ENCODE assay signal across 20 cellular contexts in genomic region chr2:167510071-167510759, GRCh38.
DNase-seq lines count a peak whose midpoint lies in the region; ATAC-seq and TF ChIP-seq lines count a peak whose summit lies in the region.
"Had no signal": no experiment of that assay in that cellular context is flagged by ENCODE, and none has a peak within 500 bp of the region (broad histone marks: within the 10 kb centered on the region; RNA-seq: fewer than 3 reads in every experiment).

No MANE protein-coding gene starts in this region.

- TF ChIP-seq EP300 in transverse colon (IDR thresholded peaks at IDR 0.05; ENCODE audit: low read depth): no peak

- H3K27me3 ChIP-seq in cardiac muscle cell: no peaks in the 10 kb centered on the region
- no peaks in the 10 kb centered on the region for H3K27me3 ChIP-seq in right cardiac atrium (ENCODE audit: control insufficient read depth, insufficient read depth)
- no peaks in the 10 kb centered on the region for H3K27me3 ChIP-seq in iPS-20b (ENCODE audit: insufficient read depth, low read length)
- H3K27me3 ChIP-seq in transverse colon: no peaks in the 10 kb centered on the region
- H3K27me3 ChIP-seq in heart right ventricle: no peaks in the 10 kb centered on the region
- H3K27me3 ChIP-seq: uterus had no signal

- in situ Hi-C loops in astrocyte of the spinal cord (cut with HindIII; ENCODE audit: low sequenced_read_pairs): no loop called here
- in situ Hi-C loops in transverse colon (cut with MboI; ENCODE audit: low pct_ligation_motif_present in 1 of 4, low pct_unique_long_range_greater_than_20kb in 1 of 4, low sequenced_read_pairs in 3 of 4): no loop called here

- ATAC-seq in right cardiac atrium (no peak), heart right ventricle (no peak), GM18505 (IDR thresholded peaks at IDR 0.05; ENCODE audit: unreplicated experiment) (no peak), Right ventricle myocardium superior (ENCODE audit: poor library complexity) (no peak)
- ATAC-seq: natural killer cell treated with Interleukin-12 subunit alpha and Interleukin-12 subunit beta and Interleukin-15 and Interleukin-18, amount 100 ng/mL, for 72 hours; stimulated activated naive CD8-positive, alpha-beta T cell treated with anti-CD3 and anti-CD28 coated beads, Interleukin-15, amount 100 ng/mL, for 72 hours had no signal

- DNase-seq in cardiac muscle cell (ENCODE audit: low read depth in 1 of 2, low spot score in 1 of 2) (peak in 1 of 2 donors; percentile 0), right cardiac atrium (no peak), astrocyte of the spinal cord (ENCODE audit: low read depth, low spot score) (peak; percentile 24), transverse colon (no peak), heart right ventricle (no peak), Right ventricle myocardium superior (no peak)
- DNase-seq: activated CD4-positive, alpha-beta T cell treated with anti-CD3 and anti-CD28 coated beads, Interleukin-2, amount 50 U/mL, for 1 hour; activated naive CD4-positive, alpha-beta T cell treated with anti-CD3 and anti-CD28 coated beads, Interleukin-2, amount 50 U/mL, for 16 hours; activated T-cell treated with anti-CD3 and anti-CD28 coated beads for 4 hours; CD4-positive, CD25-positive, alpha-beta regulatory T cell; effector CD8-positive, alpha-beta T cell; foreskin melanocyte; Kasumi-1; NCI-H1694; NCI-H446 treated with DMSO at 0.1 percent for 48 hours; stimulated activated naive CD8-positive, alpha-beta T cell treated with anti-CD3 and anti-CD28 coated beads, Interleukin-15, amount 100 ng/mL, for 72 hours; uterus had no signal

- TF ChIP-seq POLR2A in transverse colon (IDR thresholded peaks at IDR 0.05) (no peak), GM18505 (IDR thresholded peaks at IDR 0.05; ENCODE audit: borderline replicate concordance, extremely low read depth, insufficient read depth, insufficient read length) (no peak)

- no peaks in the 10 kb centered on the region for H3K36me3 ChIP-seq in cardiac muscle cell
- H3K36me3 ChIP-seq in iPS-20b (ENCODE audit: insufficient read depth, low read depth, low read length): no peaks in the 10 kb centered on the region
- no peaks in the 10 kb centered on the region for H3K36me3 ChIP-seq in transverse colon
- no peaks in the 10 kb centered on the region for H3K36me3 ChIP-seq in heart right ventricle
- H3K36me3 ChIP-seq: uterus had no signal

- H3K9me3 ChIP-seq in cardiac muscle cell (ENCODE audit: low read depth) (no peaks in the 10 kb centered on the region), right cardiac atrium (ENCODE audit: control insufficient read depth, low read length) (no peaks in the 10 kb centered on the region), iPS-20b (ENCODE audit: insufficient read depth, low read depth, low read length) (no peaks in the 10 kb centered on the region), transverse colon (no peaks in the 10 kb centered on the region), heart right ventricle (no peaks in the 10 kb centered on the region)
- H3K9me3 ChIP-seq: uterus had no signal

- H3K4me1 ChIP-seq in cardiac muscle cell (ENCODE audit: low read depth) (peaks cover 5% of the 10 kb centered on the region), right cardiac atrium (ENCODE audit: control insufficient read depth, insufficient read depth, low read length) (no peaks in the 10 kb centered on the region), iPS-20b (ENCODE audit: insufficient read depth, low read length) (peaks cover 20% of the 10 kb centered on the region), transverse colon (peaks cover 0 to 13% (median 7%) of the 10 kb centered on the region in 4 donors), heart right ventricle (no peaks in the 10 kb centered on the region)
- H3K4me1 ChIP-seq: uterus had no signal

- H3K4me3 ChIP-seq in cardiac muscle cell (no peak overlapping the region), right cardiac atrium (ENCODE audit: low read length) (no peak overlapping the region), astrocyte of the spinal cord (ENCODE audit: low read depth, low read length) (no peak overlapping the region), iPS-20b (ENCODE audit: low read length) (no peak overlapping the region), transverse colon (no peak overlapping the region), heart right ventricle (no peak overlapping the region)
- H3K4me3 ChIP-seq: uterus had no signal

- no peak for TF ChIP-seq CTCF in cardiac muscle cell (IDR thresholded peaks at IDR 0.05; ENCODE audit: low read depth, low read length)
- no peak for TF ChIP-seq CTCF in astrocyte of the spinal cord (IDR thresholded peaks at IDR 0.05; ENCODE audit: low read depth, low read length)
- TF ChIP-seq CTCF in transverse colon (IDR thresholded peaks at IDR 0.05): no peak
- no peak for TF ChIP-seq CTCF in heart right ventricle (IDR thresholded peaks at IDR 0.05)

- H3K9ac ChIP-seq in iPS-20b (ENCODE audit: low read depth, low read length): peak overlapping the region; percentile 56; the same call in 1 of the 2 replicates

- WGBS in right cardiac atrium: 46% methylated on average over 2 of the region's 2 CpGs
- WGBS in transverse colon (ENCODE audit: low coverage in 1 of 2), 2 donors: 31 to 42% methylated on average over 2 of the region's 2 CpGs
- 38 to 55% methylated on average over 2 of the region's 2 CpGs for WGBS in heart right ventricle, 2 donors

- intact Hi-C loops in right cardiac atrium (cut with DNase I): no loop called here
- intact Hi-C loops in transverse colon (cut with DNase I; ENCODE audit: low total_unique reads): no loop called here
- intact Hi-C loops in heart right ventricle (cut with DNase I): no loop called here
- intact Hi-C loops in Right ventricle myocardium superior (cut with DNase I): no loop called here

- H3K27ac ChIP-seq in cardiac muscle cell (peak overlapping the region; percentile 57), right cardiac atrium (ENCODE audit: low read length) (no peak overlapping the region), iPS-20b (ENCODE audit: low read length) (no peak overlapping the region), transverse colon (peak overlapping the region in 3 of 4 donors; percentile 20 to 45 (median 43)), heart right ventricle (no peak overlapping the region)
- H3K27ac ChIP-seq: uterus had no signal

Comparison
In these comparisons a context has a peak if more than half of its experiments do, and no peak if none do; other contexts are left out.
1. H3K27ac ChIP-seq: peak in cardiac muscle cell (single experiment) and transverse colon (3 of 4); none in right cardiac atrium (single experiment), iPS-20b (single experiment) and heart right ventricle (0 of 10).